8 cellular contexts compared by ENCODE assay signal in genomic region chr1:84301759-84302380, GRCh38. TPM values are rescaled to one million over a fixed set of nuclear protein-coding genes. Genes with fewer than 3 reads are reported as not detected.
DNase-seq lines count a peak whose midpoint lies in the region; ATAC-seq and TF ChIP-seq lines count a peak whose summit lies in the region.

No MANE protein-coding gene starts in this region.

- peaks cover 1% of the 10 kb centered on the region for H3K9me3 Mint-ChIP-seq in CD8-positive, alpha-beta T cell
- 0 out of 2 replicates have a peak, but pooled peaks cover under 1% of the 10 kb centered on the region for H3K9me3 Mint-ChIP-seq in WTC11

- TF ChIP-seq CTCF in CD8-positive, alpha-beta T cell (IDR thresholded peaks at IDR 0.05), result no peak
- no peak for TF ChIP-seq CTCF in WTC11 (IDR thresholded peaks at IDR 0.05)

- intact Hi-C loops in CD8-positive, alpha-beta T cell (cut with DNase I, micrococcal nuclease), result loop anchor here (1.0 to 10.0 kb wide), 8 partner anchors 85 to 975 kb away; partner anchors contain the start of genes BCL10 (in 1 of the 2), CTBS (in 1 of the 2), PRKACB (in 1 of the 2) and SSX2IP (in 1 of the 2)

- peak overlapping the region; percentile 78 for H3K4me3 Mint-ChIP-seq in CD8-positive, alpha-beta T cell
- H3K4me3 Mint-ChIP-seq in WTC11, result no peak overlapping the region

- no peaks in the 10 kb centered on the region for H3K9me3 ChIP-seq in CD8-positive, alpha-beta T cell (ENCODE audit: low read length)
- no peaks in the 10 kb centered on the region for H3K9me3 ChIP-seq in neuron (ENCODE audit: low read length)

- H3K27me3 ChIP-seq in CD8-positive, alpha-beta T cell (ENCODE audit: insufficient read depth, low read length), result no peaks in the 10 kb centered on the region
- H3K27me3 ChIP-seq in neuron (ENCODE audit: insufficient read depth, low read length), result no peaks in the 10 kb centered on the region

- H3K36me3 Mint-ChIP-seq in CD8-positive, alpha-beta T cell, result peaks cover 5% of the 10 kb centered on the region
- H3K36me3 Mint-ChIP-seq in WTC11, result no peaks in the 10 kb centered on the region

- DNase-seq in CD8-positive, alpha-beta T cell, result no peak
- DNase-seq in LoVo (ENCODE audit: low spot score) (peak; percentile 31), caudate nucleus (lab: John Stamatoyannopoulos, UW) (no peak), WTC11 (ENCODE audit: low spot score) (no peak), HCEC 1CT (no peak), KBM-7 (no peak)
- DNase-seq in NK-92 treated with Interleukin-12 subunit alpha and Interleukin-12 subunit beta, amount 100 ng/mL, for 24 hours (lab: John Stamatoyannopoulos, UW), result no peak

- peaks cover 2% of the 10 kb centered on the region for H3K27me3 Mint-ChIP-seq in CD8-positive, alpha-beta T cell (ENCODE audit: low read depth)
- no peaks in the 10 kb centered on the region for H3K27me3 Mint-ChIP-seq in WTC11 (ENCODE audit: low read depth)

- H3K27ac ChIP-seq in CD8-positive, alpha-beta T cell (ENCODE audit: low read depth, low read length), result no peak overlapping the region
- peak overlapping the region; percentile 95 for H3K27ac ChIP-seq in caudate nucleus (ENCODE audit: low read depth, low read length)

- POLR2A ChIA-PET in CD8-positive, alpha-beta T cell (lab: Charles Lee), result interaction anchor here (1.1 to 3.4 kb wide), 4 partner anchors 9 to 157 kb away, joined by 3 to 17 read pairs (median 4); partner anchors contain the start of gene PRKACB
- POLR2A ChIA-PET in WTC11 (lab: Charles Lee), result interaction anchor here (0.6 kb wide), 1 partner anchor 13 kb away, joined by 3 read pairs; no protein-coding TSS in a partner anchor

- no peak overlapping the region for H3K27ac Mint-ChIP-seq in CD8-positive, alpha-beta T cell
- no peak overlapping the region for H3K27ac Mint-ChIP-seq in WTC11

- H3K4me3 ChIP-seq in CD8-positive, alpha-beta T cell (ENCODE audit: low read depth, low read length), result peak overlapping the region; percentile 30
- no peak overlapping the region for H3K4me3 ChIP-seq in neuron (ENCODE audit: low read length)

- no peak for ATAC-seq in CD8-positive, alpha-beta T cell
- ATAC-seq in WTC11, result no peak

- H3K36me3 ChIP-seq in CD8-positive, alpha-beta T cell (ENCODE audit: insufficient read depth, low read length), result no peaks in the 10 kb centered on the region
- no peaks in the 10 kb centered on the region for H3K36me3 ChIP-seq in neuron (ENCODE audit: insufficient read depth, low read length)

- H3K4me1 Mint-ChIP-seq in CD8-positive, alpha-beta T cell (ENCODE audit: low read depth), result peaks cover 42% of the 10 kb centered on the region
- peaks cover 48% of the 10 kb centered on the region for H3K4me1 Mint-ChIP-seq in WTC11

- in situ Hi-C loops in KBM-7 (cut with MboI; ENCODE audit: low pct_unique_long_range_greater_than_20kb, low sequenced_read_pairs), result loop anchor here (25.0 kb wide), 1 partner anchor 165 kb away; the partner anchor contains the start of gene PRKACB

- peaks cover 18% of the 10 kb centered on the region for H3K4me1 ChIP-seq in CD8-positive, alpha-beta T cell (ENCODE audit: insufficient read depth, low read length)
- H3K4me1 ChIP-seq in neuron (ENCODE audit: insufficient read depth, low read length), result peaks cover 25% of the 10 kb centered on the region

- CTCF ChIA-PET in CD8-positive, alpha-beta T cell (lab: Charles Lee), result interaction anchor here (0.7 to 1.3 kb wide), 5 partner anchors 14 to 643 kb away, joined by 3 to 4 read pairs (median 3); no protein-coding TSS in a partner anchor
- CTCF ChIA-PET in WTC11 (lab: Charles Lee), result no interaction called here

- H2AFZ ChIP-seq in neuron (ENCODE audit: low read depth, low read length), result peak overlapping the region; percentile 62

TF ChIP-seq in WTC11, 78 proteins besides CTCF, POLR2A, EP300 and RAD21:
- TF ChIP-seq TEAD1 (CRISPR knock-in tag; IDR thresholded peaks at IDR 0.05) (no peak), E2F5 (CRISPR knock-in tag; IDR thresholded peaks at IDR 0.05) (no peak), PRRX2 (CRISPR knock-in tag; IDR thresholded peaks at IDR 0.05) (no peak), ETV6 (CRISPR knock-in tag; IDR thresholded peaks at IDR 0.05) (no peak), GABPB1 (CRISPR knock-in tag; IDR thresholded peaks at IDR 0.05) (no peak), IRF2 (CRISPR knock-in tag; IDR thresholded peaks at IDR 0.05; ENCODE audit: borderline replicate concordance, low read depth) (no peak), MXD4 (CRISPR knock-in tag; IDR thresholded peaks at IDR 0.05; ENCODE audit: borderline replicate concordance) (no peak), PREB (CRISPR knock-in tag; IDR thresholded peaks at IDR 0.05; ENCODE audit: borderline replicate concordance) (no peak), FOXJ3 (CRISPR knock-in tag; IDR thresholded peaks at IDR 0.05; ENCODE audit: borderline replicate concordance) (no peak), ZBTB21 (CRISPR knock-in tag; IDR thresholded peaks at IDR 0.05; ENCODE audit: borderline replicate concordance) (no peak), CREM (CRISPR knock-in tag; IDR thresholded peaks at IDR 0.05) (no peak), TEAD4 (CRISPR knock-in tag; IDR thresholded peaks at IDR 0.05) (no peak), ZNF425 (CRISPR knock-in tag; conservative IDR thresholded peaks at IDR 0.05) (no peak), OVOL2 (CRISPR knock-in tag; IDR thresholded peaks at IDR 0.05; ENCODE audit: borderline replicate concordance) (no peak), USF1 (CRISPR knock-in tag; IDR thresholded peaks at IDR 0.05) (no peak), ZNF219 (CRISPR knock-in tag; IDR thresholded peaks at IDR 0.05; ENCODE audit: borderline replicate concordance) (no peak)
TF ChIP-seq in WTC11: peak in this region for 0.

RNA-seq across cellular contexts. Expression of gene SAMD13, which starts 0.4 kb away (rescaled TPM):
- total RNA-seq in CD8-positive, alpha-beta T cell, result not detected
- 1.8 to 2.9 TPM (median 2.3 TPM) in 3 replicates for total RNA-seq in WTC11 (2021)
